In the genomic region with DNA sequence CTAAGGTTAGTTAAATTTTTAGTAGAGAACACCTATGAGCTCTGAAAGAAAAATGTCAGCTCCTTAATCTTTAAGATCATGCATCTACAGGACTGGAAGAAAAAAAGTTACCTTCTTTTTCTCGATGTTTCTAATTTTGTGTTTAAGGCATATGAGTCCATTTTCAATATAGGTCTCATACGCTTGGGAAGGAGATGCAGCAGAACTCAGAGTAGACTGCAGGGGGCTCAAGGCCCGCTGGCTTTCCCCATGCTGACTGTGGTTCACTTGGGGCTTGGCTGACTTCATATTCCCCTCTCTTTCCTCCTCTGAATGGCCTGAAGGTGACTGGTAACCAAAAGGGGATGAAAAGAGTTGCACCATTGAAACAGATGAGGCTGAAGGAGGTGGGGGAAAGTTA, we compare ENCODE assay signal across 1 cellular context.
A peak's percentile ranks its signal among the peaks of the same experiment; 100 is the strongest.
TF ChIP-seq lines count a peak whose summit lies in the region.

No MANE protein-coding gene starts in this region.

TF ChIP-seq in SK-N-SH, 30 proteins besides CTCF, POLR2A, EP300 and RAD21:
- no peak for TF ChIP-seq TAF1 (IDR thresholded peaks at IDR 0.05; ENCODE audit: borderline replicate concordance, low read depth, low read length)
- no peak for TF ChIP-seq YY1 (IDR thresholded peaks at IDR 0.05; ENCODE audit: low read depth)
- no peak for TF ChIP-seq FOSL2 (IDR thresholded peaks at IDR 0.05; ENCODE audit: borderline replicate concordance, low read depth)
- no peak for TF ChIP-seq NFIC (IDR thresholded peaks at IDR 0.05; ENCODE audit: borderline replicate concordance)
- no peak for TF ChIP-seq FOXM1 (IDR thresholded peaks at IDR 0.05; ENCODE audit: low read depth)
- TF ChIP-seq SIN3A (IDR thresholded peaks at IDR 0.05; ENCODE audit: borderline replicate concordance, low read depth, low read length): 0 out of 2 replicates have a peak, but pooled peaks have one; percentile 37
- no peak for TF ChIP-seq ELF1 (IDR thresholded peaks at IDR 0.05)
- no peak for TF ChIP-seq TCF12 (IDR thresholded peaks at IDR 0.05)
- TF ChIP-seq SMC3 (IDR thresholded peaks at IDR 0.05; ENCODE audit: low read depth, low read length): peak; percentile 33; the same call in 1 of the 2 replicates
